In the genomic region with DNA sequence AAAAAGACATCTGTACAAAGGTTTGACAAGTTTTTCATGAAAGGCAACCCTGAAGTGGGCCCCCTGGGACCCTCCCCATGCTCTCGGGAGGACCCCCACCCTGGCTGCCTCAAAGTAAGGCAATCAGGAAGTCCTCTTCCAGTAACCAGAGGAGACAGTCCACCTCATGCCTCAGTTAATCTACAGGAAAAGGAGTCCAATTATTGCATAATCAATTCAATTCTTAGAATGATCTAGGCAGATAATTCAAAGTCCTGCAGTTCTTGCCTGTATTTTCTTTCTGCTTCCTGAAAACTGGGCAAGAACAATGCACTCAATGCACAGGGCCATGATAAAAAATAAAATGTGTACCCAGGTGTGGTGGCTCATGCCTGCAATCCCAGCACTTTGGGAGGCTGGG, we compare ENCODE assay signal across 19 cellular contexts.
"Had no signal": no experiment of that assay in that cellular context is flagged by ENCODE, and none has a peak within 500 bp of the region (broad histone marks: within the 10 kb centered on the region; RNA-seq: fewer than 3 reads in every experiment).

No MANE protein-coding gene starts in this region.

- H3K27ac ChIP-seq: adrenal gland, parathyroid adenoma, right atrium auricular region had no signal

- H3K9ac ChIP-seq: parathyroid adenoma had no signal

- DNase-seq: activated CD4-positive, alpha-beta memory T cell treated with anti-CD3 and anti-CD28 coated beads, Interleukin-2, amount 10 ng/mL, durations not matched to agents 7 days and 5 days; activated CD4-positive, alpha-beta T cell treated with anti-CD3 and anti-CD28 coated beads for 4 hours; activated effector memory CD4-positive, alpha-beta T cell treated with anti-CD3 and anti-CD28 coated beads, Interleukin-2, amount 50 U/mL, for 16 hours; activated T-cell treated with anti-CD3 and anti-CD28 coated beads, Interleukin-2, amount 50 U/mL, for 4 hours; adrenal gland; dermis blood vessel endothelial cell; effector memory CD8-positive, alpha-beta T cell; foreskin melanocyte; head of caudate nucleus; immature natural killer cell; left cardiac atrium; naive thymus-derived CD4-positive, alpha-beta T cell; stimulated activated CD4-positive, alpha-beta T cell treated with anti-CD3 and anti-CD28 coated beads, Interleukin-4, amount 100 ng/mL, for 24 hours; stimulated activated naive CD4-positive, alpha-beta T cell had no signal

- H3K36me3 ChIP-seq: adrenal gland, right atrium auricular region had no signal

- H3K9me3 ChIP-seq: adrenal gland, right atrium auricular region had no signal

- H3K4me1 ChIP-seq: parathyroid adenoma had no signal

- ATAC-seq: activated T-cell treated with anti-CD3 and anti-CD28 coated beads, Interleukin-2, amount 50 U/mL, for 4 hours; effector memory CD8-positive, alpha-beta T cell; left cardiac atrium; naive thymus-derived CD4-positive, alpha-beta T cell; WTC11 had no signal

- H2AFZ ChIP-seq: parathyroid adenoma had no signal

- H3K4me3 ChIP-seq: adrenal gland, lung, right atrium auricular region, skin epidermis had no signal

- H3K27me3 ChIP-seq: adrenal gland, right atrium auricular region had no signal
